11 cellular contexts compared by ENCODE assay signal in genomic region chr7:44793919-44794715, GRCh38. TPM values are rescaled to one million over a fixed set of nuclear protein-coding genes. Genes with fewer than 3 reads are reported as not detected.
DNase-seq lines count a peak whose midpoint lies in the region; ATAC-seq, FAIRE-seq and TF ChIP-seq lines count a peak whose summit lies in the region.
"Had no signal": no experiment of that assay in that cellular context is flagged by ENCODE, and none has a peak within 500 bp of the region (broad histone marks: within the 10 kb centered on the region; RNA-seq: fewer than 3 reads in every experiment).

No MANE protein-coding gene starts in this region.

- no peaks in the 10 kb centered on the region for H3K9me3 Mint-ChIP-seq in CD8-positive, alpha-beta memory T cell
- H3K9me3 Mint-ChIP-seq in natural killer cell treated with Interleukin-12 subunit alpha and Interleukin-12 subunit beta and Interleukin-15 and Interleukin-18, amount 100 ng/mL, for 72 hours = no peaks in the 10 kb centered on the region
- H3K9me3 Mint-ChIP-seq: CD4-positive, CD25-positive, alpha-beta regulatory T cell had no signal

- CTCF ChIA-PET in CD8-positive, alpha-beta memory T cell (lab: Charles Lee) = interaction anchor here (0.6 to 1.4 kb wide), 5 partner anchors 14 to 153 kb away, joined by 3 to 6 read pairs (median 3); partner anchors contain the start of gene H2AZ2
- CTCF ChIA-PET in K562 (lab: Yijun Ruan, JAX; ENCODE audit: low intra/inter-chr PET ratio) = no interaction called here

- no peaks in the 10 kb centered on the region for H3K27me3 ChIP-seq in CD8-positive, alpha-beta memory T cell (ENCODE audit: insufficient read depth, low read length, poor library complexity, severe bottlenecking)
- no peaks in the 10 kb centered on the region for H3K27me3 ChIP-seq in K562 (ENCODE audit: control insufficient read depth in 2 of 2, insufficient read depth in 2 of 2, low read length in 2 of 2)

- peak overlapping the region in 3 of 8 donors; percentile 35 to 81 (median 48) for H3K27ac Mint-ChIP-seq in CD8-positive, alpha-beta memory T cell
- no peak overlapping the region for H3K27ac Mint-ChIP-seq in natural killer cell treated with Interleukin-12 subunit alpha and Interleukin-12 subunit beta and Interleukin-15 and Interleukin-18, amount 100 ng/mL, for 72 hours
- H3K27ac Mint-ChIP-seq: CD4-positive, CD25-positive, alpha-beta regulatory T cell had no signal

- in situ Hi-C loops in K562 (cut with MboI) = no loop called here
- in situ Hi-C loops in G401 (cut with HindIII; ENCODE audit: low sequenced_read_pairs) = no loop called here

- no peak overlapping the region for H2AFZ ChIP-seq in K562 (ENCODE audit: low read depth, low read length)

- FAIRE-seq in K562 (lab: Jason Lieb, UNC) = no peak

- peak overlapping the region in 1 of 2 experiments; percentile 53; a peak in 1 of 4 replicates for H3K9ac ChIP-seq in K562 (ENCODE audit: insufficient read depth in 1 of 2, low read depth in 2 of 2, low read length in 2 of 2)

- no peak overlapping the region for H3K27ac ChIP-seq in CD8-positive, alpha-beta memory T cell (ENCODE audit: low read depth, low read length)
- H3K27ac ChIP-seq in K562 (ENCODE audit: extremely low read depth, low read depth, low read length) = no peak overlapping the region

- H3K4me1 Mint-ChIP-seq in CD8-positive, alpha-beta memory T cell = peaks cover 18 to 28% (median 23%) of the 10 kb centered on the region in 3 donors
- H3K4me1 Mint-ChIP-seq in natural killer cell treated with Interleukin-12 subunit alpha and Interleukin-12 subunit beta and Interleukin-15 and Interleukin-18, amount 100 ng/mL, for 72 hours (ENCODE audit: low read depth in 2 of 2) = peaks cover 15 to 21% of the 10 kb centered on the region in 2 donors

- WGBS in K562 (ENCODE audit: insufficient coverage, low coverage, missing lambda C conversion rate) = 45% methylated on average over 8 of the region's 8 CpGs

- peaks cover 0 to 22% (median 4%) of the 10 kb centered on the region in 3 donors for H3K36me3 Mint-ChIP-seq in CD8-positive, alpha-beta memory T cell
- H3K36me3 Mint-ChIP-seq in natural killer cell treated with Interleukin-12 subunit alpha and Interleukin-12 subunit beta and Interleukin-15 and Interleukin-18, amount 100 ng/mL, for 72 hours = peaks cover 17% of the 10 kb centered on the region

- ATAC-seq in K562 = no peak
- ATAC-seq in natural killer cell treated with Interleukin-12 subunit alpha and Interleukin-12 subunit beta and Interleukin-15 and Interleukin-18, amount 100 ng/mL, for 72 hours = no peak
- ATAC-seq: SK-N-SH treated with all-trans-retinoic acid at 6 μM for 48 hours had no signal

- peak overlapping the region in 6 of 7 donors; percentile 13 to 72 (median 40) for H3K4me3 Mint-ChIP-seq in CD8-positive, alpha-beta memory T cell
- H3K4me3 Mint-ChIP-seq in natural killer cell treated with Interleukin-12 subunit alpha and Interleukin-12 subunit beta and Interleukin-15 and Interleukin-18, amount 100 ng/mL, for 72 hours = peak overlapping the region; percentile 52

- H4K20me1 ChIP-seq in K562 (replicated peaks; ENCODE audit: control insufficient read depth, insufficient read depth, low read length) = peaks cover 18% of the 10 kb centered on the region

- H3K36me3 ChIP-seq in CD8-positive, alpha-beta memory T cell (ENCODE audit: insufficient read depth, low read length) = peaks cover 7% of the 10 kb centered on the region
- peaks cover 19% of the 10 kb centered on the region for H3K36me3 ChIP-seq in K562 (ENCODE audit: control insufficient read depth, insufficient read depth, low read length)

- TF ChIP-seq EP300 in K562 (IDR thresholded peaks at IDR 0.05; ENCODE audit: low read length) = no peak

- peaks cover 38% of the 10 kb centered on the region for H3K79me2 ChIP-seq in K562 (ENCODE audit: control insufficient read depth, insufficient read depth, low read length)

- no peak for TF ChIP-seq CTCF in K562 (IDR thresholded peaks at IDR 0.05 in 2 of 3, conservative IDR thresholded peaks at IDR 0.05 in 1 of 3; ENCODE audit: insufficient read depth in 2 of 3, low read depth in 1 of 3, low read length in 3 of 3)

- POLR2A ChIA-PET in CD8-positive, alpha-beta memory T cell (lab: Charles Lee) = interaction anchor here (0.6 kb wide), 1 partner anchor 12 kb away, joined by 3 read pairs; no protein-coding TSS in a partner anchor
- POLR2A ChIA-PET in K562 (lab: Yijun Ruan, JAX) = interaction anchor here (0.6 kb wide), 3 partner anchors 30 to 263 kb away, joined by 3 to 4 read pairs (median 3); no protein-coding TSS in a partner anchor

- H3K9me1 ChIP-seq in K562 (ENCODE audit: control insufficient read depth, insufficient read depth, low read length) = no peaks in the 10 kb centered on the region

- intact Hi-C loops in K562 (cut with micrococcal nuclease) = no loop called here

- no peak for DNase-seq in CD8-positive, alpha-beta memory T cell
- peak; percentile 63 for DNase-seq in H4 (ENCODE audit: low spot score)
- no peak for DNase-seq in K562 (ENCODE audit: extremely low read depth in 1 of 4, low spot score in 3 of 4)
- DNase-seq in natural killer cell treated with Interleukin-12 subunit alpha and Interleukin-12 subunit beta and Interleukin-15 and Interleukin-18, amount 100 ng/mL, for 72 hours (ENCODE audit: low spot score) = no peak
- DNase-seq in AG08396 (ENCODE audit: low spot score) = no peak
- no peak for DNase-seq in 8988T
- DNase-seq in G401 (ENCODE audit: low spot score) = no peak
- DNase-seq: CD4-positive, CD25-positive, alpha-beta regulatory T cell; NCI-H1105; NCI-H2227 treated with DMSO at 0.1 percent for 48 hours had no signal

- H3K4me2 ChIP-seq in K562 (ENCODE audit: insufficient read depth, low read length) = 0 out of 2 replicates have a peak overlapping the region, but pooled peaks have one; percentile 2

- H3K9me3 ChIP-seq in CD8-positive, alpha-beta memory T cell (ENCODE audit: low read length) = no peaks in the 10 kb centered on the region
- H3K9me3 ChIP-seq in K562 (replicated peaks; ENCODE audit: control insufficient read depth, insufficient read depth, low read depth, low read length) = no peaks in the 10 kb centered on the region

- H3K27me3 Mint-ChIP-seq in CD8-positive, alpha-beta memory T cell = peaks cover 0 to 5% of the 10 kb centered on the region in 2 donors
- no peaks in the 10 kb centered on the region for H3K27me3 Mint-ChIP-seq in natural killer cell treated with Interleukin-12 subunit alpha and Interleukin-12 subunit beta and Interleukin-15 and Interleukin-18, amount 100 ng/mL, for 72 hours

- H3K4me1 ChIP-seq in CD8-positive, alpha-beta memory T cell (ENCODE audit: insufficient read depth, low read length) = peaks cover 9% of the 10 kb centered on the region
- peaks cover 17 to 21% of the 10 kb centered on the region in 2 experiments; a peak in 4 of 5 replicates for H3K4me1 ChIP-seq in K562 (replicated peaks in 1 of 2; ENCODE audit: control insufficient read depth in 2 of 2, insufficient read depth in 2 of 2, low read length in 2 of 2)

- TF ChIP-seq POLR2A in K562 (conservative IDR thresholded peaks at IDR 0.05) = no peak

- no peak overlapping the region for H3K4me3 ChIP-seq in CD8-positive, alpha-beta memory T cell (ENCODE audit: low read length)
- no peak overlapping the region for H3K4me3 ChIP-seq in K562

- no peak for TF ChIP-seq RAD21 in K562 (CRISPR knock-in tag; conservative IDR thresholded peaks at IDR 0.05 in 1 of 2, IDR thresholded peaks at IDR 0.05 in 1 of 2)

- no TSS peak for BruUV-seq in K562 (replicated peaks; lab: Mats Ljungman, UMichigan)

RNA-seq across cellular contexts. Expression of gene PPIA, which starts 2.4 kb away (rescaled TPM):
- total RNA-seq in CD8-positive, alpha-beta memory T cell = 1,000 to 10,000 TPM; 3,369 to 3,448 TPM
- 3,693 TPM for polyA plus RNA-seq in CD8-positive, alpha-beta memory T cell
- total RNA-seq in H4 (2014; rRNA removed; shearing (Covaris generic)) = 13,857 and 15,820 TPM in 2 replicates
- total RNA-seq in K562 (2011; cell fraction: chromatin; rRNA removed; ENCODE audit: low replicate concordance) = 453 and 475 TPM in 2 replicates
- total RNA-seq in K562 (2011; cell fraction: nucleolus; rRNA removed) = 439 and 464 TPM in 2 replicates
- total RNA-seq in K562 (2011; cell fraction: nucleoplasm; rRNA removed) = 630 and 762 TPM in 2 replicates
- 2,805 and 3,364 TPM in 2 replicates for total RNA-seq in K562 (2014; rRNA removed)
- total RNA-seq in K562 (2014; rRNA removed; fragmentation: Illumina TruSeq; extraction: Trizol) = 4,631 and 4,826 TPM in 2 replicates
- 3,943 and 3,973 TPM in 2 replicates for total RNA-seq in K562 (2015; rRNA removed; fragmentation: Illumina TruSeq; extraction: Trizol)
- total RNA-seq in K562 (2021) = 2,583 and 2,768 TPM in 2 replicates
- polyA plus RNA-seq in K562 (2011; rRNA removed) = 5,196 and 6,697 TPM in 2 replicates
- polyA plus RNA-seq in K562 (2011; cell fraction: cytosol; rRNA removed) = 4,310 and 6,172 TPM in 2 replicates
- 1,280 and 2,340 TPM in 2 replicates for polyA plus RNA-seq in K562 (2011; cell fraction: nucleus; rRNA removed)
- 2,534 and 3,220 TPM in 2 replicates for polyA plus RNA-seq in K562 (2012)
- polyA plus RNA-seq in K562 (2014; fragmentation: Illumina TruSeq; extraction: Trizol) = 7,504 and 8,032 TPM in 2 replicates
- polyA plus RNA-seq in K562 (2014; fragmentation: Nextera tagmentation; extraction: Ambion mirVana) = 1,000 to 10,000 TPM; 2,984 to 3,298 TPM
- 6,267 and 7,127 TPM in 2 replicates for polyA plus RNA-seq in K562 (2014; rRNA removed)
- polyA minus RNA-seq in K562 (2011; rRNA and poly(A)+ RNA removed) = 2,540 and 2,827 TPM in 2 replicates
- polyA minus RNA-seq in K562 (2011; cell fraction: cytosol; rRNA and poly(A)+ RNA removed) = 724 and 768 TPM in 2 replicates
- 135 and 291 TPM in 2 replicates for polyA minus RNA-seq in K562 (2011; cell fraction: nucleus; rRNA and poly(A)+ RNA removed)
- 1,000 to 10,000 TPM; 1,523 to 1,782 TPM for total RNA-seq in natural killer cell treated with Interleukin-12 subunit alpha and Interleukin-12 subunit beta and Interleukin-15 and Interleukin-18, amount 100 ng/mL, for 72 hours
- 4,753 and 4,999 TPM in 2 replicates for total RNA-seq in G401 (2014; rRNA removed; shearing (Covaris generic))

RNA-seq across cellular contexts. Expression of gene ZMIZ2, which starts 45.5 kb away (rescaled TPM):
- total RNA-seq in CD8-positive, alpha-beta memory T cell = 100 to 1,000 TPM; 119 to 122 TPM
- 9.8 TPM for polyA plus RNA-seq in CD8-positive, alpha-beta memory T cell
- total RNA-seq in H4 (2014; rRNA removed; shearing (Covaris generic)) = 3.9 and 4.6 TPM in 2 replicates
- total RNA-seq in K562 (2011; cell fraction: chromatin; rRNA removed; ENCODE audit: low replicate concordance) = 88.7 and 221 TPM in 2 replicates
- total RNA-seq in K562 (2011; cell fraction: nucleolus; rRNA removed) = 115 and 124 TPM in 2 replicates
- 100 and 113 TPM in 2 replicates for total RNA-seq in K562 (2011; cell fraction: nucleoplasm; rRNA removed)
- total RNA-seq in K562 (2014; rRNA removed) (4.5 and 8.0 TPM in 2 replicates), K562 (2014; rRNA removed; fragmentation: Illumina TruSeq; extraction: Trizol) (2.6 and 4.3 TPM in 2 replicates), K562 (2015; rRNA removed; fragmentation: Illumina TruSeq; extraction: Trizol) (4.9 and 5.9 TPM in 2 replicates), K562 (2021) (34.7 and 40.3 TPM in 2 replicates)
- polyA plus RNA-seq in K562 (2011; rRNA removed) (5.2 and 12.7 TPM in 2 replicates), K562 (2014; fragmentation: Illumina TruSeq; extraction: Trizol) (15.5 and 22.3 TPM in 2 replicates), K562 (2014; fragmentation: Nextera tagmentation; extraction: Ambion mirVana) (under 1 TPM; 0.13 to 0.18 TPM), K562 (2014; rRNA removed) (19.1 and 20.0 TPM in 2 replicates)
- 3.5 and 5.4 TPM in 2 replicates for polyA plus RNA-seq in K562 (2011; cell fraction: cytosol; rRNA removed)
- polyA plus RNA-seq in K562 (2011; cell fraction: nucleus; rRNA removed) = 93.5 and 148 TPM in 2 replicates
- polyA plus RNA-seq in K562 (2012) = 39.3 and 55.6 TPM in 2 replicates
- polyA minus RNA-seq in K562 (2011; rRNA and poly(A)+ RNA removed) = 7.6 and 8.2 TPM in 2 replicates
- polyA minus RNA-seq in K562 (2011; cell fraction: cytosol; rRNA and poly(A)+ RNA removed) = 9.3 and 11.0 TPM in 2 replicates
- polyA minus RNA-seq in K562 (2011; cell fraction: nucleus; rRNA and poly(A)+ RNA removed) = 36.5 and 37.0 TPM in 2 replicates
- 100 to 1,000 TPM; 108 to 133 TPM for total RNA-seq in natural killer cell treated with Interleukin-12 subunit alpha and Interleukin-12 subunit beta and Interleukin-15 and Interleukin-18, amount 100 ng/mL, for 72 hours
- 0.92 and 2.3 TPM in 2 replicates for total RNA-seq in G401 (2014; rRNA removed; shearing (Covaris generic))

RNA-seq across cellular contexts. Expression of gene H2AZ2, which starts 53.8 kb away (rescaled TPM):
- total RNA-seq in CD8-positive, alpha-beta memory T cell = 100 to 1,000 TPM; 243 to 244 TPM
- 273 TPM for polyA plus RNA-seq in CD8-positive, alpha-beta memory T cell
- 875 and 937 TPM in 2 replicates for total RNA-seq in H4 (2014; rRNA removed; shearing (Covaris generic))
- total RNA-seq in K562 (2011; cell fraction: chromatin; rRNA removed; ENCODE audit: low replicate concordance) = 52.2 and 119 TPM in 2 replicates
- 49.0 and 52.7 TPM in 2 replicates for total RNA-seq in K562 (2011; cell fraction: nucleolus; rRNA removed)
- total RNA-seq in K562 (2011; cell fraction: nucleoplasm; rRNA removed) = 81.8 and 141 TPM in 2 replicates
- total RNA-seq in K562 (2014; rRNA removed) = 380 and 497 TPM in 2 replicates
- 286 and 296 TPM in 2 replicates for total RNA-seq in K562 (2014; rRNA removed; fragmentation: Illumina TruSeq; extraction: Trizol)
- 217 and 219 TPM in 2 replicates for total RNA-seq in K562 (2015; rRNA removed; fragmentation: Illumina TruSeq; extraction: Trizol)
- 273 and 286 TPM in 2 replicates for total RNA-seq in K562 (2021)
- 276 and 382 TPM in 2 replicates for polyA plus RNA-seq in K562 (2011; rRNA removed)
- 254 and 312 TPM in 2 replicates for polyA plus RNA-seq in K562 (2011; cell fraction: cytosol; rRNA removed)
- 75.0 and 103 TPM in 2 replicates for polyA plus RNA-seq in K562 (2011; cell fraction: nucleus; rRNA removed)
- polyA plus RNA-seq in K562 (2012) = 262 and 408 TPM in 2 replicates
- polyA plus RNA-seq in K562 (2014; fragmentation: Illumina TruSeq; extraction: Trizol) = 213 and 246 TPM in 2 replicates
- polyA plus RNA-seq in K562 (2014; fragmentation: Nextera tagmentation; extraction: Ambion mirVana) = 100 to 1,000 TPM; 105 to 118 TPM
- polyA plus RNA-seq in K562 (2014; rRNA removed) = 295 and 305 TPM in 2 replicates
- polyA minus RNA-seq in K562 (2011; rRNA and poly(A)+ RNA removed) = 211 and 268 TPM in 2 replicates
- polyA minus RNA-seq in K562 (2011; cell fraction: cytosol; rRNA and poly(A)+ RNA removed) = 75.6 and 99.9 TPM in 2 replicates
- polyA minus RNA-seq in K562 (2011; cell fraction: nucleus; rRNA and poly(A)+ RNA removed) = 17.5 and 34.1 TPM in 2 replicates
- 100 to 1,000 TPM; 193 to 208 TPM for total RNA-seq in natural killer cell treated with Interleukin-12 subunit alpha and Interleukin-12 subunit beta and Interleukin-15 and Interleukin-18, amount 100 ng/mL, for 72 hours
- total RNA-seq in G401 (2014; rRNA removed; shearing (Covaris generic)) = 315 and 379 TPM in 2 replicates
